21 cellular contexts compared by ENCODE assay signal in the genomic region with DNA sequence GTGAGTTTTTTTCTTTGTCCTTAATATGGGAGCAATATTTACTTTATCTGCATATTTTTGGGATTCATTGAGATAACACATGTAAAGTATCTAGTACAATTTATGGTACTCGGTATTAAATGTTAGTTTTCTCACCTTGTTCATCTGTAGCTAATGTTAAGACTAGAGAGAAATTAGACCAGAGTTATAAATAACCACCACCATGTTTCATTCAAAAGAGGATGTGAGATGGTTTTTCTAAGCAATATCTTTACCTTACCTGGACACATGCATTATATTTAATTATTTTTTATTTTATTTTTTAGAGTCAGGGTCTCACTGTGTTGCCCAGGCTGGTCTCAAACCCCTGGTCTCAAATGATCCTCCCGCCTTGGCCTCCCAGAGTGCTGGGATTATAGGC.
DNase-seq lines count a peak whose midpoint lies in the region; ATAC-seq lines count a peak whose summit lies in the region.
"Had no signal": no experiment of that assay in that cellular context is flagged by ENCODE, and none has a peak within 500 bp of the region (broad histone marks: within the 10 kb centered on the region; RNA-seq: fewer than 3 reads in every experiment).

No MANE protein-coding gene starts in this region.

- no peaks in the 10 kb centered on the region for H3K36me3 Mint-ChIP-seq in effector memory CD8-positive, alpha-beta T cell (ENCODE audit: insufficient read depth)

- ATAC-seq in GM18498 (IDR thresholded peaks at IDR 0.05; ENCODE audit: unreplicated experiment) (peak; percentile 63), GM19467 (IDR thresholded peaks at IDR 0.05; ENCODE audit: unreplicated experiment) (peak; percentile 38), HG02870 (IDR thresholded peaks at IDR 0.05; ENCODE audit: unreplicated experiment) (peak; percentile 47), HG03521 (IDR thresholded peaks at IDR 0.05; ENCODE audit: unreplicated experiment) (peak; percentile 43), HG02973 (IDR thresholded peaks at IDR 0.05; ENCODE audit: unreplicated experiment) (no peak), HG03025 (IDR thresholded peaks at IDR 0.05; ENCODE audit: low FRiP score, unreplicated experiment) (no peak)
- ATAC-seq in effector memory CD8-positive, alpha-beta T cell (replicated peaks): no peak
- ATAC-seq: left cardiac atrium, Panc1 had no signal

- no peak overlapping the region for H3K4me3 Mint-ChIP-seq in effector memory CD8-positive, alpha-beta T cell
- H3K4me3 Mint-ChIP-seq: activated T-cell treated with anti-CD3 and anti-CD28 coated beads, Interleukin-2, amount 50 U/mL, for 24 hours had no signal

- no peaks in the 10 kb centered on the region for H3K27me3 Mint-ChIP-seq in effector memory CD8-positive, alpha-beta T cell
- H3K27me3 Mint-ChIP-seq: activated T-cell treated with anti-CD3 and anti-CD28 coated beads, Interleukin-2, amount 50 U/mL, for 24 hours had no signal

- H3K4me1 Mint-ChIP-seq in effector memory CD8-positive, alpha-beta T cell (ENCODE audit: low read depth in 2 of 2): no peaks in the 10 kb centered on the region

- H3K9me3 Mint-ChIP-seq in effector memory CD8-positive, alpha-beta T cell: no peaks in the 10 kb centered on the region
- H3K9me3 Mint-ChIP-seq: activated T-cell treated with anti-CD3 and anti-CD28 coated beads, Interleukin-2, amount 50 U/mL, for 24 hours had no signal

- no peak overlapping the region for H3K27ac Mint-ChIP-seq in effector memory CD8-positive, alpha-beta T cell
- H3K27ac Mint-ChIP-seq: activated T-cell treated with anti-CD3 and anti-CD28 coated beads, Interleukin-2, amount 50 U/mL, for 24 hours had no signal

- DNase-seq in effector memory CD8-positive, alpha-beta T cell: no peak
- no peak for DNase-seq in activated T-cell treated with anti-CD3 and anti-CD28 coated beads, Interleukin-2, amount 50 U/mL, for 48 hours
- DNase-seq: activated CD4-positive, alpha-beta T cell treated with anti-CD3 and anti-CD28 coated beads for 1 hour; activated naive CD4-positive, alpha-beta T cell; activated T-cell treated with anti-CD3 and anti-CD28 coated beads, Interleukin-2, amount 50 U/mL, for 24 hours; amniotic stem cell; Calu3; dermis blood vessel endothelial cell; head of caudate nucleus; left cardiac atrium; NCI-H2107; NCI-H446 treated with DMSO at 0.1 percent for 48 hours; stimulated activated CD4-positive, alpha-beta T cell treated with anti-CD3 and anti-CD28 coated beads, Interleukin-1b, Interleukin-23, amount 100 ng/mL, for 48 hours; T-helper 1 cell had no signal

Comparison
In these comparisons a context has a peak if more than half of its experiments do, and no peak if none do; other contexts are left out.
1. ATAC-seq: peak in GM18498 (single experiment), GM19467 (single experiment), HG02870 (single experiment) and HG03521 (single experiment); none in HG02973 (single experiment), HG03025 (single experiment) and effector memory CD8-positive, alpha-beta T cell (single experiment).